ENCODE assay signal across 8 cellular contexts in genomic region chr14:63524537-63525155, GRCh38. TPM values are rescaled to one million over a fixed set of nuclear protein-coding genes. Genes with fewer than 3 reads are reported as not detected.
A peak's percentile ranks its signal among the peaks of the same experiment; 100 is the strongest.
DNase-seq lines count a peak whose midpoint lies in the region; ATAC-seq and TF ChIP-seq lines count a peak whose summit lies in the region.

No MANE protein-coding gene starts in this region.

- intact Hi-C loops in A673 (cut with micrococcal nuclease; ENCODE audit: unreplicated experiment): no loop called here

- no peak overlapping the region for H3K4me2 ChIP-seq in GM23248 (ENCODE audit: unreplicated experiment)

- POLR2A ChIA-PET in A673 (lab: Charles Lee; ENCODE audit: low non-redundant PET): no interaction called here

- no peak overlapping the region for H3K9ac ChIP-seq in GM23248

- 87% methylated on average over 12 of the region's 12 CpGs for WGBS in GM23248 (ENCODE audit: low coverage in 1 of 2, low lambda C conversion rate in 2 of 2, missing lambda C conversion rate in 2 of 2), 2 experiments

- peaks cover 25% of the 10 kb centered on the region for H3K36me3 Mint-ChIP-seq in CD4-positive, CD25-positive, alpha-beta regulatory T cell
- peaks cover 19% of the 10 kb centered on the region for H3K36me3 Mint-ChIP-seq in glutamatergic neuron (ENCODE audit: unreplicated experiment)

- no peaks in the 10 kb centered on the region for H4K20me1 ChIP-seq in GM23248 (ENCODE audit: insufficient read depth)

- peaks cover 7% of the 10 kb centered on the region for H3K36me3 ChIP-seq in CD4-positive, CD25-positive, alpha-beta regulatory T cell (ENCODE audit: control insufficient read depth, insufficient read depth, low read length)
- peaks cover 15% of the 10 kb centered on the region; the same call in 1 of the 2 replicates for H3K36me3 ChIP-seq in SJCRH30
- peaks cover 5% of the 10 kb centered on the region for H3K36me3 ChIP-seq in A673 (ENCODE audit: insufficient read depth, low read length, poor library complexity, severe bottlenecking)
- H3K36me3 ChIP-seq in GM23248 (ENCODE audit: low read depth): peaks cover 2% of the 10 kb centered on the region; the same call in 1 of the 2 replicates

- peak; percentile 53 to 55 for ATAC-seq in CD4-positive, CD25-positive, alpha-beta regulatory T cell (ENCODE audit: low read depth in 2 of 2)
- ATAC-seq in GM19395 (IDR thresholded peaks at IDR 0.05; ENCODE audit: unreplicated experiment): peak; percentile 95
- ATAC-seq in SK-N-SH treated with all-trans-retinoic acid at 6 μM for 48 hours: no peak; the same call in 2 of the 3 replicates

- BruUV-seq in A673 (replicated peaks; lab: Mats Ljungman, UMichigan): no TSS peak

- in situ Hi-C loops in GM23248 (cut with MboI): no loop called here

- peak overlapping the region in 2 of 4 donors; percentile 6 to 36 for H3K4me3 Mint-ChIP-seq in CD4-positive, CD25-positive, alpha-beta regulatory T cell
- no peak overlapping the region for H3K4me3 Mint-ChIP-seq in glutamatergic neuron (ENCODE audit: unreplicated experiment)

- no peaks in the 10 kb centered on the region for H3K9me3 ChIP-seq in CD4-positive, CD25-positive, alpha-beta regulatory T cell (ENCODE audit: control insufficient read depth in 2 of 2, low read length in 2 of 2)
- H3K9me3 ChIP-seq in SJCRH30 (replicated peaks) (0 out of 2 replicates have a peak, but pooled peaks cover 3% of the 10 kb centered on the region), A673 (ENCODE audit: low read depth, low read length, poor library complexity, severe bottlenecking) (no peaks in the 10 kb centered on the region), GM23248 (ENCODE audit: low read depth) (no peaks in the 10 kb centered on the region)

- H3K4me1 Mint-ChIP-seq in CD4-positive, CD25-positive, alpha-beta regulatory T cell: peaks cover 15 to 40% (median 19%) of the 10 kb centered on the region in 4 donors
- H3K4me1 Mint-ChIP-seq in glutamatergic neuron (ENCODE audit: low read depth, unreplicated experiment): peaks cover 15% of the 10 kb centered on the region

- no peak overlapping the region for H3K27ac ChIP-seq in CD4-positive, CD25-positive, alpha-beta regulatory T cell (ENCODE audit: insufficient read depth, low read length, poor library complexity, severe bottlenecking)
- H3K27ac ChIP-seq in SJCRH30: no peak overlapping the region
- no peak overlapping the region for H3K27ac ChIP-seq in A673 (ENCODE audit: low read depth, low read length, poor library complexity, severe bottlenecking)
- H3K27ac ChIP-seq in GM23248: no peak overlapping the region

- peaks cover 84% of the 10 kb centered on the region for H3K79me2 ChIP-seq in GM23248 (ENCODE audit: insufficient read depth)

- no peak overlapping the region for H3K4me3 ChIP-seq in CD4-positive, CD25-positive, alpha-beta regulatory T cell (ENCODE audit: low read depth, low read length)
- H3K4me3 ChIP-seq in SJCRH30: no peak overlapping the region
- no peak overlapping the region for H3K4me3 ChIP-seq in A673 (ENCODE audit: low read depth, low read length, poor library complexity, severe bottlenecking)
- H3K4me3 ChIP-seq in GM23248: no peak overlapping the region

- H3K9me2 ChIP-seq in GM23248 (ENCODE audit: insufficient read depth): no peaks in the 10 kb centered on the region

- H3K9me3 Mint-ChIP-seq in CD4-positive, CD25-positive, alpha-beta regulatory T cell: no peaks in the 10 kb centered on the region
- peaks cover 7% of the 10 kb centered on the region for H3K9me3 Mint-ChIP-seq in glutamatergic neuron (ENCODE audit: unreplicated experiment)

- H3K27ac Mint-ChIP-seq in CD4-positive, CD25-positive, alpha-beta regulatory T cell: peak overlapping the region; percentile 4 to 74 (median 74)
- peak overlapping the region; percentile 99 for H3K27ac Mint-ChIP-seq in glutamatergic neuron (ENCODE audit: unreplicated experiment)

- no peak overlapping the region for H2AFZ ChIP-seq in GM23248

- no peaks in the 10 kb centered on the region for H3K4me1 ChIP-seq in CD4-positive, CD25-positive, alpha-beta regulatory T cell (ENCODE audit: control insufficient read depth, insufficient read depth, low read length, poor library complexity, severe bottlenecking)
- H3K4me1 ChIP-seq in SJCRH30 (no peaks in the 10 kb centered on the region), A673 (ENCODE audit: insufficient read depth, low read length, poor library complexity, severe bottlenecking) (peaks cover 11% of the 10 kb centered on the region), GM23248 (ENCODE audit: insufficient read depth) (no peaks in the 10 kb centered on the region)

- DNase-seq in CD4-positive, CD25-positive, alpha-beta regulatory T cell: peak in 1 of 3 donors; percentile 65
- DNase-seq in HT-29 (ENCODE audit: low spot score) (peak; percentile 47), glutamatergic neuron (no peak), SJCRH30 (no peak), A673 (ENCODE audit: low spot score) (no peak), GM23248 (no peak)

- CTCF ChIA-PET in A673 (lab: Charles Lee): interaction anchor here (0.5 kb wide), 1 partner anchor 1357 kb away, joined by 3 read pairs; no protein-coding TSS in a partner anchor

- no peaks in the 10 kb centered on the region for H3F3A ChIP-seq in GM23248 (ENCODE audit: insufficient read depth)

- H3K27me3 ChIP-seq in CD4-positive, CD25-positive, alpha-beta regulatory T cell (ENCODE audit: control insufficient read depth, insufficient read depth, low read length): no peaks in the 10 kb centered on the region
- H3K27me3 ChIP-seq in SJCRH30 (no peaks in the 10 kb centered on the region), A673 (replicated peaks; ENCODE audit: insufficient read depth, low read depth, low read length, poor library complexity) (no peaks in the 10 kb centered on the region), GM23248 (replicated peaks; ENCODE audit: insufficient read depth) (no peaks in the 10 kb centered on the region)

- no peaks in the 10 kb centered on the region for H3K27me3 Mint-ChIP-seq in CD4-positive, CD25-positive, alpha-beta regulatory T cell
- H3K27me3 Mint-ChIP-seq in glutamatergic neuron (ENCODE audit: unreplicated experiment): peaks cover 2% of the 10 kb centered on the region

- TF ChIP-seq CTCF in glutamatergic neuron (IDR thresholded peaks at IDR 0.05; ENCODE audit: partially characterized antibody, unreplicated experiment) (no peak), A673 (conservative IDR thresholded peaks at IDR 0.05; ENCODE audit: low read depth, low read length) (no peak)

TF ChIP-seq in SK-N-SH treated with all-trans-retinoic acid at 6 μM for 48 hours, 23 proteins besides CTCF, POLR2A, EP300 and RAD21:
- no peak for TF ChIP-seq CSDC2 (CRISPR knock-in tag; IDR thresholded peaks at IDR 0.05)
- TF ChIP-seq, protein P1, sequence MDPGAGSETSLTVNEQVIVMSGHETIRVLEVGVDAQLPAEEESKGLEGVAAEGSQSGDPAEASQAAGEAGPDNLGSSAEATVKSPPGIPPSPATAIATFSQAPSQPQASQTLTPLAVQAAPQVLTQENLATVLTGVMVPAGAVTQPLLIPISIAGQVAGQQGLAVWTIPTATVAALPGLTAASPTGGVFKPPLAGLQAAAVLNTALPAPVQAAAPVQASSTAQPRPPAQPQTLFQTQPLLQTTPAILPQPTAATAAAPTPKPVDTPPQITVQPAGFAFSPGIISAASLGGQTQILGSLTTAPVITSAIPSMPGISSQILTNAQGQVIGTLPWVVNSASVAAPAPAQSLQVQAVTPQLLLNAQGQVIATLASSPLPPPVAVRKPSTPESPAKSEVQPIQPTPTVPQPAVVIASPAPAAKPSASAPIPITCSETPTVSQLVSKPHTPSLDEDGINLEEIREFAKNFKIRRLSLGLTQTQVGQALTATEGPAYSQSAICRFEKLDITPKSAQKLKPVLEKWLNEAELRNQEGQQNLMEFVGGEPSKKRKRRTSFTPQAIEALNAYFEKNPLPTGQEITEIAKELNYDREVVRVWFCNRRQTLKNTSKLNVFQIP (CRISPR knock-in tag; IDR thresholded peaks at IDR 0.05; ENCODE audit: borderline replicate concordance, low read depth): no peak
- TF ChIP-seq SNAI2 (CRISPR knock-in tag; IDR thresholded peaks at IDR 0.05): no peak; the same call in 1 of the 2 replicates
- TF ChIP-seq, protein P2, sequence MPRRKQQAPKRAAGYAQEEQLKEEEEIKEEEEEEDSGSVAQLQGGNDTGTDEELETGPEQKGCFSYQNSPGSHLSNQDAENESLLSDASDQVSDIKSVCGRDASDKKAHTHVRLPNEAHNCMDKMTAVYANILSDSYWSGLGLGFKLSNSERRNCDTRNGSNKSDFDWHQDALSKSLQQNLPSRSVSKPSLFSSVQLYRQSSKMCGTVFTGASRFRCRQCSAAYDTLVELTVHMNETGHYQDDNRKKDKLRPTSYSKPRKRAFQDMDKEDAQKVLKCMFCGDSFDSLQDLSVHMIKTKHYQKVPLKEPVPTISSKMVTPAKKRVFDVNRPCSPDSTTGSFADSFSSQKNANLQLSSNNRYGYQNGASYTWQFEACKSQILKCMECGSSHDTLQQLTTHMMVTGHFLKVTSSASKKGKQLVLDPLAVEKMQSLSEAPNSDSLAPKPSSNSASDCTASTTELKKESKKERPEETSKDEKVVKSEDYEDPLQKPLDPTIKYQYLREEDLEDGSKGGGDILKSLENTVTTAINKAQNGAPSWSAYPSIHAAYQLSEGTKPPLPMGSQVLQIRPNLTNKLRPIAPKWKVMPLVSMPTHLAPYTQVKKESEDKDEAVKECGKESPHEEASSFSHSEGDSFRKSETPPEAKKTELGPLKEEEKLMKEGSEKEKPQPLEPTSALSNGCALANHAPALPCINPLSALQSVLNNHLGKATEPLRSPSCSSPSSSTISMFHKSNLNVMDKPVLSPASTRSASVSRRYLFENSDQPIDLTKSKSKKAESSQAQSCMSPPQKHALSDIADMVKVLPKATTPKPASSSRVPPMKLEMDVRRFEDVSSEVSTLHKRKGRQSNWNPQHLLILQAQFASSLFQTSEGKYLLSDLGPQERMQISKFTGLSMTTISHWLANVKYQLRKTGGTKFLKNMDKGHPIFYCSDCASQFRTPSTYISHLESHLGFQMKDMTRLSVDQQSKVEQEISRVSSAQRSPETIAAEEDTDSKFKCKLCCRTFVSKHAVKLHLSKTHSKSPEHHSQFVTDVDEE (CRISPR knock-in tag; IDR thresholded peaks at IDR 0.05): no peak

RNA-seq across cellular contexts. Expression of gene PPP2R5E, which starts 18.5 kb away (rescaled TPM):
- 50.3 TPM for total RNA-seq in CD4-positive, CD25-positive, alpha-beta regulatory T cell
- 10 to 100 TPM; 31.2 to 41.3 (median 33.3) TPM for polyA plus RNA-seq in CD4-positive, CD25-positive, alpha-beta regulatory T cell
- total RNA-seq in HT-29 (2014; rRNA removed; shearing (Covaris generic)): 5.2 and 5.4 TPM in 2 replicates
- total RNA-seq in glutamatergic neuron (ENCODE audit: unreplicated experiment) (67.7 TPM), A673 (2021) (64.3 and 66.0 TPM in 2 replicates)
- total RNA-seq in SJCRH30 (2014; rRNA removed; shearing (Covaris generic)): 26.0 and 28.5 TPM in 2 replicates
- total RNA-seq in GM23248 (2014; rRNA removed; shearing (Covaris generic)): 16.9 and 21.8 TPM in 2 replicates
- polyA plus RNA-seq in GM23248 (2016; fragmentation: Nextera tagmentation; extraction: Ambion mirVana): 31.8 and 33.7 TPM in 2 replicates
